23 cellular contexts compared by ENCODE assay signal in genomic region chr2:10218036-10218435, GRCh38.
"Had no signal": no experiment of that assay in that cellular context is flagged by ENCODE, and none has a peak within 500 bp of the region (broad histone marks: within the 10 kb centered on the region; RNA-seq: fewer than 3 reads in every experiment).

No MANE protein-coding gene starts in this region.

- FAIRE-seq: small intestine had no signal

- H3K27ac ChIP-seq: cardiac muscle cell, coronary artery, gastroesophageal sphincter, hepatocyte, sigmoid colon, tibial nerve had no signal

- ATAC-seq: gastroesophageal sphincter, left cardiac atrium had no signal

- H3K4me2 ChIP-seq: hepatocyte had no signal

- DNase-seq: activated CD4-positive, alpha-beta T cell treated with anti-CD3 and anti-CD28 coated beads for 4 hours; activated CD4-positive, alpha-beta T cell treated with anti-CD3 and anti-CD28 coated beads, Interleukin-2, amount 50 U/mL, for 4 hours; activated naive CD4-positive, alpha-beta T cell treated with Interleukin-2 at 50 U/mL for 16 hours; activated T-cell treated with anti-CD3 and anti-CD28 coated beads for 4 hours; activated T-cell treated with anti-CD3 and anti-CD28 coated beads, Interleukin-2, amount 50 U/mL, for 72 hours; anterior cingulate cortex; cerebellar nuclear complex; dorsolateral prefrontal cortex; effector memory CD4-positive, alpha-beta T cell; erythroblast; islet precursor cell; left cardiac atrium; naive B cell; occipital lobe; sigmoid colon; small intestine; stimulated activated CD4-positive, alpha-beta T cell treated with anti-CD3 and anti-CD28 coated beads, Interleukin-2, amount 100 ng/mL, for 24 hours; stimulated activated naive CD4-positive, alpha-beta T cell treated with Interleukin-2 at 50 U/mL for 16 hours had no signal

- H3K27me3 ChIP-seq: cardiac muscle cell, hepatocyte, sigmoid colon, tibial nerve had no signal

- H3K9me3 ChIP-seq: gastroesophageal sphincter, sigmoid colon, tibial nerve had no signal

- H2AFZ ChIP-seq: hepatocyte had no signal

- H3K4me3 ChIP-seq: cardiac muscle cell, coronary artery, dorsolateral prefrontal cortex, gastroesophageal sphincter, hepatocyte, sigmoid colon, tibial nerve had no signal

- H3K4me1 ChIP-seq: gastroesophageal sphincter, sigmoid colon, tibial nerve had no signal

- H3K36me3 ChIP-seq: cardiac muscle cell, gastroesophageal sphincter, sigmoid colon, tibial nerve had no signal

- H3K79me2 ChIP-seq: hepatocyte had no signal
